Comparison of ENCODE assay signal across 15 cellular contexts in the genomic region with DNA sequence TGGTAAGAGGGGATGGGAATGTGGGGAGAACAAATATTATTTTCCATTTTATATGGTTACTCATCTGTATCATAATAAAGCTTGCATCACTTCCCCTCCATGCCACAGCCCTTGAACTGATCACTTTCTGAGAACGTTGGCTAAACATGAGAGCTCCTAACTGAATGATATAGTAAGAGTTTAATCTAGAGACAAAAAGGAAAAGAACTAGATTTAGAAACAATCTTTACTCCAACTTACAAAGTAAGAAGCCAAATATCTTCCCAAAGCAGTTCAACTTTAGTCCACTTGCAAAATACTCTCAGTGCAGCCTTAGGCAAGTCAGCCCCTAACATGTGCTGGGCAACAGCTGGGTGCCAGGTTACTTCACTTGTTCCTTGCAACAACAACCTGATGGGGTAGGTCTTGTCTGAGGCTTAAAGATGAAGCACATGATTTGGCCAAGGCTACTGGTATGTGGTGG. TPM values are rescaled to one million over a fixed set of nuclear protein-coding genes. Genes with fewer than 3 reads are reported as not detected.
A peak's percentile ranks its signal among the peaks of the same experiment; 100 is the strongest.
DNase-seq lines count a peak whose midpoint lies in the region; ATAC-seq and TF ChIP-seq lines count a peak whose summit lies in the region.
"Had no signal": no experiment of that assay in that cellular context is flagged by ENCODE, and none has a peak within 500 bp of the region (broad histone marks: within the 10 kb centered on the region; RNA-seq: fewer than 3 reads in every experiment).

No MANE protein-coding gene starts in this region.

- peaks cover 14% of the 10 kb centered on the region for H3K4me1 ChIP-seq in right cardiac atrium (ENCODE audit: control insufficient read depth, insufficient read depth, low read length)

- peak; percentile 40 to 46 for ATAC-seq in right cardiac atrium
- ATAC-seq: HCT116 had no signal

- H3K27ac Mint-ChIP-seq in activated naive CD4-positive, alpha-beta T cell treated with anti-CD3 and anti-CD28 coated beads for 36 hours: peak overlapping the region; percentile 44
- H3K27ac Mint-ChIP-seq in type B pancreatic cell (peak overlapping the region; percentile 77), nephron progenitor cell (no peak overlapping the region)
- H3K27ac Mint-ChIP-seq: dendritic cell treated with granulocyte-macrophage colony-stimulating factor and Interleukin-4, amounts not matched to agents 40 ng/mL and 50 ng/mL, for 4 days; T-helper 1 cell treated with Interleukin-12 subunit alpha and Interleukin-12 subunit beta and Interleukin-4 antibody, amounts not matched to agents 30 μg/mL and 1 μg/mL, for 36 hours had no signal

- no peak overlapping the region for H3K4me3 Mint-ChIP-seq in activated naive CD4-positive, alpha-beta T cell treated with anti-CD3 and anti-CD28 coated beads for 36 hours
- H3K4me3 Mint-ChIP-seq in type B pancreatic cell: peak overlapping the region; percentile 26
- no peak overlapping the region for H3K4me3 Mint-ChIP-seq in nephron progenitor cell
- H3K4me3 Mint-ChIP-seq: dendritic cell treated with granulocyte-macrophage colony-stimulating factor and Interleukin-4, amounts not matched to agents 40 ng/mL and 50 ng/mL, for 4 days; neural crest cell; T-helper 1 cell treated with Interleukin-12 subunit alpha and Interleukin-12 subunit beta and Interleukin-4 antibody, amounts not matched to agents 30 μg/mL and 1 μg/mL, for 36 hours had no signal

- intact Hi-C loops in activated naive CD4-positive, alpha-beta T cell treated with anti-CD3 and anti-CD28 coated beads for 36 hours (cut with micrococcal nuclease): no loop called here
- intact Hi-C loops in right cardiac atrium (cut with DNase I): no loop called here

- DNase-seq in activated naive CD4-positive, alpha-beta T cell treated with anti-CD3 and anti-CD28 coated beads for 36 hours: no peak
- no peak for DNase-seq in activated naive CD4-positive, alpha-beta T cell (lab: John Stamatoyannopoulos, UW)
- DNase-seq in brain microvascular endothelial cell (peak; percentile 73), right cardiac atrium (no peak), type B pancreatic cell (ENCODE audit: extremely low spot score, unreplicated experiment) (no peak), putamen (ENCODE audit: low spot score) (no peak), amniotic stem cell (lab: John Stamatoyannopoulos, UW) (no peak), nephron progenitor cell (no peak)
- DNase-seq: MG63; NCI-H82; stimulated activated CD4-positive, alpha-beta T cell treated with anti-CD3 and anti-CD28 coated beads, Interleukin-2, amount 100 ng/mL, for 48 hours had no signal

- WGBS in right cardiac atrium: 37% methylated on average over 1 of the region's 1 CpG

- H3K9me3 Mint-ChIP-seq in activated naive CD4-positive, alpha-beta T cell treated with anti-CD3 and anti-CD28 coated beads for 36 hours: peaks cover 7% of the 10 kb centered on the region
- H3K9me3 Mint-ChIP-seq in type B pancreatic cell: peaks cover 4% of the 10 kb centered on the region
- H3K9me3 Mint-ChIP-seq in nephron progenitor cell: peaks cover 18% of the 10 kb centered on the region
- H3K9me3 Mint-ChIP-seq: dendritic cell treated with granulocyte-macrophage colony-stimulating factor and Interleukin-4, amounts not matched to agents 40 ng/mL and 50 ng/mL, for 4 days had no signal

- H3K4me1 Mint-ChIP-seq in activated naive CD4-positive, alpha-beta T cell treated with anti-CD3 and anti-CD28 coated beads for 36 hours (ENCODE audit: low read depth): peaks cover 44% of the 10 kb centered on the region
- peaks cover 29% of the 10 kb centered on the region for H3K4me1 Mint-ChIP-seq in type B pancreatic cell (ENCODE audit: unreplicated experiment)
- peaks cover 9% of the 10 kb centered on the region for H3K4me1 Mint-ChIP-seq in nephron progenitor cell

- H3K27ac ChIP-seq in brain microvascular endothelial cell (peak overlapping the region; percentile 91), right cardiac atrium (ENCODE audit: low read length) (peak overlapping the region; percentile 3)

- H3K36me3 ChIP-seq in brain microvascular endothelial cell (replicated peaks): peaks cover 2% of the 10 kb centered on the region

- in situ Hi-C loops in brain microvascular endothelial cell (cut with HindIII; ENCODE audit: low pct_ligation_motif_present, low sequenced_read_pairs): no loop called here

- CTCF ChIA-PET in activated naive CD4-positive, alpha-beta T cell treated with anti-CD3 and anti-CD28 coated beads for 36 hours (lab: Charles Lee): no interaction called here

- H3K9me3 ChIP-seq in right cardiac atrium (ENCODE audit: control insufficient read depth, low read length): no peaks in the 10 kb centered on the region
- H3K9me3 ChIP-seq: MG63 had no signal

- no peaks in the 10 kb centered on the region for H3K27me3 Mint-ChIP-seq in activated naive CD4-positive, alpha-beta T cell treated with anti-CD3 and anti-CD28 coated beads for 36 hours (ENCODE audit: low read depth)
- no peaks in the 10 kb centered on the region for H3K27me3 Mint-ChIP-seq in type B pancreatic cell
- H3K27me3 Mint-ChIP-seq in nephron progenitor cell (ENCODE audit: low read depth, poor library complexity): no peaks in the 10 kb centered on the region
- H3K27me3 Mint-ChIP-seq: dendritic cell treated with granulocyte-macrophage colony-stimulating factor and Interleukin-4, amounts not matched to agents 40 ng/mL and 50 ng/mL, for 4 days had no signal

- H3K36me3 Mint-ChIP-seq in activated naive CD4-positive, alpha-beta T cell treated with anti-CD3 and anti-CD28 coated beads for 36 hours (ENCODE audit: low read depth): peaks cover 9% of the 10 kb centered on the region
- H3K36me3 Mint-ChIP-seq in type B pancreatic cell (peaks cover 18% of the 10 kb centered on the region), nephron progenitor cell (ENCODE audit: low read depth) (peaks cover 37% of the 10 kb centered on the region)

- H3K27me3 ChIP-seq in brain microvascular endothelial cell (replicated peaks) (no peaks in the 10 kb centered on the region), right cardiac atrium (ENCODE audit: control insufficient read depth, insufficient read depth) (no peaks in the 10 kb centered on the region)
- H3K27me3 ChIP-seq: MG63 had no signal

- no peak for TF ChIP-seq CTCF in brain microvascular endothelial cell (IDR thresholded peaks at IDR 0.05; ENCODE audit: low read depth, low read length, missing control alignments)
- no peak for TF ChIP-seq CTCF in type B pancreatic cell (conservative IDR thresholded peaks at IDR 0.05)
- no peak for TF ChIP-seq CTCF in nephron progenitor cell (IDR thresholded peaks at IDR 0.05)

- H3K4me3 ChIP-seq in brain microvascular endothelial cell (ENCODE audit: low read depth, low read length) (no peak overlapping the region), right cardiac atrium (ENCODE audit: low read length) (no peak overlapping the region)
- H3K4me3 ChIP-seq: MG63 had no signal

RNA-seq across cellular contexts. Expression of a gene that starts 20.3 kb away (rescaled TPM):
- total RNA-seq in activated naive CD4-positive, alpha-beta T cell treated with anti-CD3 and anti-CD28 coated beads for 36 hours: 10 to 100 TPM; 10.1 to 11.1 TPM
- total RNA-seq in right cardiac atrium (10 to 100 TPM in 1 of 4 donors, 1 to 10 TPM in 3; 9.2 to 14.7 (median 9.7) TPM), type B pancreatic cell (ENCODE audit: low replicate concordance) (22.1 and 31.3 TPM in 2 replicates)
- polyA plus RNA-seq in right cardiac atrium: 4.5 TPM
